Comparison of ENCODE assay signal across 18 cellular contexts in genomic region chr22:48981671-48982070, GRCh38.
DNase-seq lines count a peak whose midpoint lies in the region; ATAC-seq and TF ChIP-seq lines count a peak whose summit lies in the region.
"Had no signal": no experiment of that assay in that cellular context is flagged by ENCODE, and none has a peak within 500 bp of the region (broad histone marks: within the 10 kb centered on the region; RNA-seq: fewer than 3 reads in every experiment).

No MANE protein-coding gene starts in this region.

- DNase-seq in NCI-H146 (lab: John Stamatoyannopoulos, UW) (peak; percentile 29), NCI-H146 treated with DMSO at 0.1 percent for 48 hours (lab: John Stamatoyannopoulos, UW; ENCODE audit: unreplicated experiment) (no peak), esophagus muscularis mucosa (ENCODE audit: extremely low spot score) (peak; percentile 85), neuronal stem cell (ENCODE audit: low spot score) (no peak), osteoblast (ENCODE audit: insufficient read length, low spot score, missing footprints) (no peak)
- DNase-seq: Caco-2; CD4-positive, CD25-positive, alpha-beta regulatory T cell; CD8-positive, alpha-beta T cell; DMS153; DND-41; HFFc6 had no signal

- ATAC-seq in HG02759 (IDR thresholded peaks at IDR 0.05; ENCODE audit: unreplicated experiment) = no peak
- ATAC-seq: CD8-positive, alpha-beta T cell; GM12878; GM23338 had no signal

- H3K23ac ChIP-seq in neuronal stem cell (ENCODE audit: low read depth, low read length, poor library complexity) = no peak overlapping the region

- no peaks in the 10 kb centered on the region for H3K4me1 ChIP-seq in esophagus muscularis mucosa
- no peaks in the 10 kb centered on the region for H3K4me1 ChIP-seq in neuronal stem cell (ENCODE audit: control insufficient read depth in 2 of 2, insufficient read depth in 1 of 2, low read depth in 1 of 2, low read length in 2 of 2)
- no peaks in the 10 kb centered on the region for H3K4me1 ChIP-seq in osteoblast (ENCODE audit: insufficient read depth, low read length)
- H3K4me1 ChIP-seq: BLaER1, Caco-2, HAP-1 had no signal

- intact Hi-C loops in esophagus muscularis mucosa (cut with DNase I) = no loop called here

- H2AFZ ChIP-seq in neuronal stem cell (ENCODE audit: low read length) (no peak overlapping the region), osteoblast (ENCODE audit: low read length) (no peak overlapping the region)
- H2AFZ ChIP-seq: GM23338 had no signal

- H2AK5ac ChIP-seq in neuronal stem cell (ENCODE audit: low read depth, low read length) = peak overlapping the region; percentile 44

- H3K18ac ChIP-seq in neuronal stem cell (ENCODE audit: low read length) = no peak overlapping the region

- no peak for TF ChIP-seq EP300 in esophagus muscularis mucosa (IDR thresholded peaks at IDR 0.05)

- H3K9me3 ChIP-seq in esophagus muscularis mucosa = peaks cover 0 to 5% (median 2%) of the 10 kb centered on the region in 4 donors
- peaks cover 0 to 10% of the 10 kb centered on the region in 2 donors for H3K9me3 ChIP-seq in neuronal stem cell (replicated peaks in 1 of 2; ENCODE audit: control insufficient read depth in 2 of 2, insufficient read depth in 1 of 2, low read depth in 1 of 2, low read length in 2 of 2)
- H3K9me3 ChIP-seq in osteoblast (ENCODE audit: low read depth, low read length) = peaks cover 3% of the 10 kb centered on the region
- H3K9me3 ChIP-seq: BLaER1, Caco-2, HAP-1 had no signal

- H2BK5ac ChIP-seq in neuronal stem cell (ENCODE audit: low read length) = no peak overlapping the region

- H2BK15ac ChIP-seq in neuronal stem cell (ENCODE audit: low read length) = no peak overlapping the region

- H3K4me3 ChIP-seq in esophagus muscularis mucosa = no peak overlapping the region
- H3K4me3 ChIP-seq in neuronal stem cell (ENCODE audit: low read length in 2 of 2) = no peak overlapping the region
- H3K4me3 ChIP-seq in osteoblast (ENCODE audit: insufficient read depth, low read length) = no peak overlapping the region
- H3K4me3 ChIP-seq: BLaER1, GM12878, GM23338, HAP-1 had no signal

- no peak overlapping the region for H4K8ac ChIP-seq in neuronal stem cell (ENCODE audit: low read depth, low read length)

- H3K9ac ChIP-seq in neuronal stem cell (ENCODE audit: low read depth, low read length, poor library complexity) = peak overlapping the region; percentile 55
- H3K9ac ChIP-seq: BLaER1 had no signal

- H3K27ac ChIP-seq in esophagus muscularis mucosa (replicated peaks in 1 of 4) = no peak overlapping the region
- H3K27ac ChIP-seq in neuronal stem cell (replicated peaks; ENCODE audit: low read length) = no peak overlapping the region
- no peak overlapping the region for H3K27ac ChIP-seq in osteoblast (ENCODE audit: low read depth, low read length)
- H3K27ac ChIP-seq: 22Rv1, BLaER1, C4-2B had no signal

- TF ChIP-seq POLR2A in esophagus muscularis mucosa (IDR thresholded peaks at IDR 0.05; ENCODE audit: low read depth) = no peak

- WGBS in esophagus muscularis mucosa = 67% methylated on average over 9 of the region's 14 CpGs
- no CpG with 5 or more reads among the region's 14 CpGs for WGBS in neuronal stem cell (ENCODE audit: extremely low coverage in 2 of 2, insufficient read length in 2 of 2, insufficient replicate concordance in 1 of 2), 2 donors

- H3K79me2 ChIP-seq in osteoblast (ENCODE audit: insufficient read depth, low read length) = no peaks in the 10 kb centered on the region

- H4K20me1 ChIP-seq in osteoblast (ENCODE audit: insufficient read depth, low read length) = no peaks in the 10 kb centered on the region
- H4K20me1 ChIP-seq: BLaER1 had no signal

- no peak overlapping the region for H2BK120ac ChIP-seq in neuronal stem cell (ENCODE audit: low read depth, low read length)

- no peaks in the 10 kb centered on the region for H3K79me1 ChIP-seq in neuronal stem cell (ENCODE audit: low read depth, low read length)

- H4K91ac ChIP-seq in neuronal stem cell (ENCODE audit: low read depth, low read length, poor library complexity) = no peak overlapping the region

- no peak overlapping the region for H2BK12ac ChIP-seq in neuronal stem cell (ENCODE audit: low read length)

- H3K4me2 ChIP-seq in neuronal stem cell (ENCODE audit: insufficient read depth, low read length, poor library complexity, severe bottlenecking) (no peak overlapping the region), osteoblast (ENCODE audit: insufficient read depth, low read length) (no peak overlapping the region)
- H3K4me2 ChIP-seq: BLaER1, GM23338 had no signal

- peak overlapping the region; percentile 73 for H3K14ac ChIP-seq in neuronal stem cell (ENCODE audit: low read length)

- H3K27me3 ChIP-seq in esophagus muscularis mucosa = peaks cover 0 to 57% (median 2%) of the 10 kb centered on the region in 4 donors
- peaks cover 0 to 2% (median 0%) of the 10 kb centered on the region in 3 experiments for H3K27me3 ChIP-seq in neuronal stem cell (ENCODE audit: control insufficient read depth in 3 of 3, insufficient read depth in 3 of 3, low read depth in 1 of 3, low read length in 3 of 3)
- H3K27me3 ChIP-seq in osteoblast (ENCODE audit: insufficient read depth, low read length) = no peaks in the 10 kb centered on the region
- H3K27me3 ChIP-seq: BLaER1 had no signal

- no peak for TF ChIP-seq CTCF in esophagus muscularis mucosa (IDR thresholded peaks at IDR 0.05)
- TF ChIP-seq CTCF in osteoblast (IDR thresholded peaks at IDR 0.05; ENCODE audit: extremely low read depth, low read depth, low read length) = no peak

- no peaks in the 10 kb centered on the region for H3K36me3 ChIP-seq in esophagus muscularis mucosa
- peaks cover 0 to 4% of the 10 kb centered on the region in 2 donors for H3K36me3 ChIP-seq in neuronal stem cell (replicated peaks in 1 of 2; ENCODE audit: control insufficient read depth in 2 of 2, insufficient read depth in 2 of 2, low read length in 2 of 2)
- H3K36me3 ChIP-seq in osteoblast (ENCODE audit: insufficient read depth, low read length) = no peaks in the 10 kb centered on the region
- H3K36me3 ChIP-seq: BLaER1, HAP-1 had no signal

- H3K4ac ChIP-seq in neuronal stem cell (ENCODE audit: low read length) = no peak overlapping the region

Comparison
In these comparisons a context has a peak if more than half of its experiments do, and no peak if none do; other contexts are left out.
1. DNase-seq: peak in NCI-H146 (single experiment) and esophagus muscularis mucosa (single experiment); none in NCI-H146 treated with DMSO at 0.1 percent for 48 hours (single experiment), neuronal stem cell (single experiment) and osteoblast (single experiment).